ENCODE assay signal across 20 cellular contexts in the genomic region with DNA sequence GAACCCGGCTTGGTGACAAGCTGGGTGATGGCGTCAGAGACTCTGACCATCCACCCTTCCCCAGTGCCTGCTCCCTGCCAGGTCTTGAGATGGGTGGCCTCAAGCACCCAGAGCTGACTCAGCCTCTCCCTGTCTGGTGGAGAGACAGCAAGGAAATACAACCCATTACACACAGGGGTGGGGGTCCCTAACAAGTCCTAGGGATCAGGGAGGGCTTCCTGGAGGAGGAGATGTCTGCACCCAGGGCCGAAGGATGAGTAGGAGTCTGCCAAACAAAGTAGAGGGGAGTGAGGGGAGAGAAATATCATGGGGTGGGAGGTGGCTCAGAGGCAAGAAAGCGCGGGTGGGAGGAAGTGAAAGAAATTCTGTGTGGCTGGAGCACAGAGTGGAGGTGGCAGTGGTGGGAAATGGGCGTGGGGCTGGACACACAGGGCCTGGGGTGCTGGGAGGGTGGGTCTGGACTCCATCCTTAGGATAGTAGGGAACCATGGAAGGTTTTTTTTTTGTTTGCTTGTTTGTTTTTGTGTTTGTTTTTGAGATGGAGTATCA.
"Had no signal": no experiment of that assay in that cellular context is flagged by ENCODE, and none has a peak within 500 bp of the region (broad histone marks: within the 10 kb centered on the region; RNA-seq: fewer than 3 reads in every experiment).

No MANE protein-coding gene starts in this region.

- H3K4me1 ChIP-seq: prostate gland had no signal

- DNase-seq: activated CD8-positive, alpha-beta memory T cell treated with anti-CD3 and anti-CD28 coated beads, Interleukin-2, amount 50 U/mL, for 4 hours; activated CD8-positive, alpha-beta T cell treated with anti-CD3 and anti-CD28 coated beads for 36 hours; cerebellar nuclear complex; endodermal cell; erythroblast; left cardiac atrium; lower lobe of right lung; midbrain; nucleus accumbens; spleen; stimulated activated CD4-positive, alpha-beta T cell treated with anti-CD3 and anti-CD28 coated beads, Interleukin-1b, Interleukin-23, amount 100 ng/mL, for 48 hours; stimulated activated naive CD4-positive, alpha-beta T cell; substantia nigra; SW 1271; T-helper 9 cell; transverse colon had no signal

- H3K4me3 Mint-ChIP-seq: activated CD8-positive, alpha-beta T cell treated with anti-CD3 and anti-CD28 coated beads for 36 hours; activated naive CD8-positive, alpha-beta T cell; endodermal cell had no signal

- ATAC-seq: activated CD8-positive, alpha-beta T cell treated with anti-CD3 and anti-CD28 coated beads for 36 hours; left cardiac atrium; lower lobe of right lung; sciatic nerve had no signal

- H3K9me3 ChIP-seq: lower lobe of right lung, prostate gland, spleen, transverse colon had no signal

- H3K9me3 Mint-ChIP-seq: activated CD8-positive, alpha-beta T cell treated with anti-CD3 and anti-CD28 coated beads for 36 hours; endodermal cell had no signal

- H3K27ac Mint-ChIP-seq: activated CD8-positive, alpha-beta T cell treated with anti-CD3 and anti-CD28 coated beads for 36 hours; activated naive CD8-positive, alpha-beta T cell had no signal

- H3K27ac ChIP-seq: lower lobe of right lung, prostate gland, spleen, transverse colon, VCaP had no signal

- H3K36me3 ChIP-seq: lower lobe of right lung, prostate gland, spleen, transverse colon had no signal

- H3K4me3 ChIP-seq: lower lobe of right lung, prostate gland, spleen, transverse colon had no signal

- H3K27me3 ChIP-seq: spleen, transverse colon had no signal

- H3K36me3 Mint-ChIP-seq: activated naive CD8-positive, alpha-beta T cell had no signal

- H3K27me3 Mint-ChIP-seq: activated CD8-positive, alpha-beta T cell treated with anti-CD3 and anti-CD28 coated beads for 36 hours; activated naive CD8-positive, alpha-beta T cell had no signal
